ENCODE assay signal across 17 cellular contexts in the genomic region with DNA sequence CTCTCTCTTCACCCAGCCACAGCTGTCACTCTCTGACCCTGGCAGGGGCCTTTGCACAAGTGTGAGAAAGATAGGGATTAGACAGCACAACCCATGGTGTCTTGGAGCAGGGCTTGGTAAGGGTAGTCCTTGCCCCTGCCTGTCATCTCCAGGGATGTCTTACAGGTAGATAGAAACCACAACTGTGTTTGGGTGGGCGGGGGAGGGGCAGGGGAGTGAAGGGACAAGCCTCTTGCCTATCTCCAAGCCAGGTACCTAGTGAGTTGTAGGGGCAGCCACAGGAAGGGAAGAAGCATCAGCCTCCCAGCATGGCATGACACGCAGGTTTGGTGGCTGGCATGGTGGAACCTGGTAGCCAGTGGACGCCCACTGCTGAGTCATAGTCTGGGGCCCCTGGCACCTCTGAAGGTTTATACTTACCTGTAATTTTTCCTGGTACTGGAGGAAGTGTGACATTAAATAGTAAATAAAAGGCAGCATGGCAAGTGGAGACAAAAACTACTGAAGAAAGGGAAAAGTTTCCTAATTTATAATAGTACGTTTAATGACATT.
A peak's percentile ranks its signal among the peaks of the same experiment; 100 is the strongest.
DNase-seq lines count a peak whose midpoint lies in the region; ATAC-seq and TF ChIP-seq lines count a peak whose summit lies in the region.
"Had no signal": no experiment of that assay in that cellular context is flagged by ENCODE, and none has a peak within 500 bp of the region (broad histone marks: within the 10 kb centered on the region; RNA-seq: fewer than 3 reads in every experiment).

No MANE protein-coding gene starts in this region.

- no peaks in the 10 kb centered on the region for H3K36me3 Mint-ChIP-seq in activated CD8-positive, alpha-beta T cell treated with anti-CD3 and anti-CD28 coated beads for 36 hours (ENCODE audit: low read depth)
- H3K36me3 Mint-ChIP-seq in activated CD8-positive, alpha-beta T cell treated with anti-CD3 and anti-CD28 coated beads, Interleukin-2, amount 10 ng/mL, durations not matched to agents 7 days and 5 days (ENCODE audit: low read depth): no peaks in the 10 kb centered on the region
- H3K36me3 Mint-ChIP-seq: CD8-positive, alpha-beta T cell had no signal

- no peaks in the 10 kb centered on the region for H3K27me3 Mint-ChIP-seq in activated CD8-positive, alpha-beta T cell treated with anti-CD3 and anti-CD28 coated beads for 36 hours
- no peaks in the 10 kb centered on the region for H3K27me3 Mint-ChIP-seq in activated CD8-positive, alpha-beta T cell treated with anti-CD3 and anti-CD28 coated beads, Interleukin-2, amount 10 ng/mL, durations not matched to agents 7 days and 5 days (ENCODE audit: low read depth)

- H3K4me3 ChIP-seq in mammary epithelial cell (replicated peaks in 1 of 3; ENCODE audit: insufficient read depth in 1 of 3, low read depth in 2 of 3, low read length in 3 of 3) (no peak overlapping the region), ovary (no peak overlapping the region)
- H3K4me3 ChIP-seq: BLaER1, SK-N-MC had no signal

- no peak for TF ChIP-seq EP300 in ovary (IDR thresholded peaks at IDR 0.05)

- peak overlapping the region; percentile 10 for H3K4me2 ChIP-seq in mammary epithelial cell (ENCODE audit: insufficient read depth, low read depth, low read length)
- H3K4me2 ChIP-seq: BLaER1 had no signal

- H3K27me3 ChIP-seq in mammary epithelial cell (ENCODE audit: insufficient read depth, low read length): no peaks in the 10 kb centered on the region
- H3K27me3 ChIP-seq in foreskin keratinocyte: no peaks in the 10 kb centered on the region
- no peaks in the 10 kb centered on the region for H3K27me3 ChIP-seq in ovary
- H3K27me3 ChIP-seq: BLaER1 had no signal

- H2AFZ ChIP-seq in mammary epithelial cell (ENCODE audit: low read depth, low read length): no peak overlapping the region

- 63% methylated on average over 3 of the region's 4 CpGs for WGBS in mammary epithelial cell (ENCODE audit: low coverage, missing lambda C conversion rate)
- WGBS in ovary, 3 donors: 94 to 99% (median 99%) methylated on average over 4 of the region's 4 CpGs

- no peak for TF ChIP-seq POLR2A in ovary (IDR thresholded peaks at IDR 0.05)

- H3K36me3 ChIP-seq in mammary epithelial cell (ENCODE audit: insufficient read depth, low read length) (no peaks in the 10 kb centered on the region), ovary (no peaks in the 10 kb centered on the region)

- in situ Hi-C loops in mammary epithelial cell (cut with MboI; ENCODE audit: low sequenced_read_pairs in 2 of 2): no loop called here

- TF ChIP-seq CTCF in activated CD8-positive, alpha-beta T cell treated with anti-CD3 and anti-CD28 coated beads for 36 hours (IDR thresholded peaks at IDR 0.05): no peak
- TF ChIP-seq CTCF in mammary epithelial cell (conservative IDR thresholded peaks at IDR 0.05 in 1 of 2, IDR thresholded peaks at IDR 0.05 in 1 of 2; ENCODE audit: extremely low read depth in 1 of 2, insufficient read depth in 1 of 2, low read depth in 1 of 2, low read length in 2 of 2) (no peak), foreskin keratinocyte (conservative IDR thresholded peaks at IDR 0.05) (no peak), ovary (IDR thresholded peaks at IDR 0.05) (no peak)

- DNase-seq in activated CD8-positive, alpha-beta T cell treated with anti-CD3 and anti-CD28 coated beads for 36 hours: peak; percentile 2
- DNase-seq in activated CD8-positive, alpha-beta T cell treated with anti-CD3 and anti-CD28 coated beads, Interleukin-2, amount 10 ng/mL, durations not matched to agents 7 days and 5 days: no peak
- DNase-seq in mammary epithelial cell (peak; percentile 52), foreskin keratinocyte (peak in 1 of 2 donors; percentile 23), ovary (no peak)
- DNase-seq in activated effector memory CD4-positive, alpha-beta T cell treated with Interleukin-2 at 50 U/mL for 16 hours: no peak
- DNase-seq: CD8-positive, alpha-beta T cell; GDM1; MM.1S; NCI-H1092 treated with DMSO at 0.1 percent for 48 hours; NCI-H187; NCI-H446; Right ventricle myocardium superior had no signal

- no peaks in the 10 kb centered on the region for H3K4me1 Mint-ChIP-seq in activated CD8-positive, alpha-beta T cell treated with anti-CD3 and anti-CD28 coated beads for 36 hours (ENCODE audit: low read depth)
- no peaks in the 10 kb centered on the region for H3K4me1 Mint-ChIP-seq in activated CD8-positive, alpha-beta T cell treated with anti-CD3 and anti-CD28 coated beads, Interleukin-2, amount 10 ng/mL, durations not matched to agents 7 days and 5 days (ENCODE audit: low read depth)

- H3K9me3 ChIP-seq in mammary epithelial cell (replicated peaks; ENCODE audit: insufficient read depth, low read length) (no peaks in the 10 kb centered on the region), ovary (no peaks in the 10 kb centered on the region)

- H3K4me1 ChIP-seq in mammary epithelial cell (ENCODE audit: insufficient read depth, low read length) (peaks cover 24% of the 10 kb centered on the region), foreskin keratinocyte (peaks cover 22% of the 10 kb centered on the region), ovary (ENCODE audit: insufficient read depth) (no peaks in the 10 kb centered on the region)
- H3K4me1 ChIP-seq: BLaER1 had no signal

- H3K27ac ChIP-seq in mammary epithelial cell (ENCODE audit: insufficient read depth, low read depth, low read length) (no peak overlapping the region), foreskin keratinocyte (no peak overlapping the region), ovary (no peak overlapping the region)
- H3K27ac ChIP-seq: BLaER1, SK-N-MC had no signal

- ATAC-seq in activated CD8-positive, alpha-beta T cell treated with anti-CD3 and anti-CD28 coated beads for 36 hours: no peak
- no peak for ATAC-seq in activated CD8-positive, alpha-beta T cell treated with anti-CD3 and anti-CD28 coated beads, Interleukin-2, amount 10 ng/mL, durations not matched to agents 7 days and 5 days
- ATAC-seq in foreskin keratinocyte (peak; percentile 74), HG03039 (IDR thresholded peaks at IDR 0.05; ENCODE audit: unreplicated experiment) (no peak)
- ATAC-seq: CD8-positive, alpha-beta T cell; Panc1 had no signal

- BruUV-seq in mammary epithelial cell (replicated peaks; lab: Mats Ljungman, UMichigan): no TSS peak

- intact Hi-C loops in activated CD8-positive, alpha-beta T cell treated with anti-CD3 and anti-CD28 coated beads for 36 hours (cut with micrococcal nuclease): no loop called here
- intact Hi-C loops in mammary epithelial cell (cut with micrococcal nuclease) (no loop called here), ovary (cut with DNase I) (no loop called here)

- H3K79me2 ChIP-seq in mammary epithelial cell (ENCODE audit: insufficient read depth, low read length): peaks cover 17% of the 10 kb centered on the region

- H3K4me3 Mint-ChIP-seq in activated CD8-positive, alpha-beta T cell treated with anti-CD3 and anti-CD28 coated beads for 36 hours: no peak overlapping the region
- H3K4me3 Mint-ChIP-seq in activated CD8-positive, alpha-beta T cell treated with anti-CD3 and anti-CD28 coated beads, Interleukin-2, amount 10 ng/mL, durations not matched to agents 7 days and 5 days: no peak overlapping the region
- H3K4me3 Mint-ChIP-seq: CD8-positive, alpha-beta T cell had no signal

- H3K9ac ChIP-seq in mammary epithelial cell (ENCODE audit: insufficient read depth, low read length): no peak overlapping the region
- H3K9ac ChIP-seq: BLaER1 had no signal

- no peak overlapping the region for H3K27ac Mint-ChIP-seq in activated CD8-positive, alpha-beta T cell treated with anti-CD3 and anti-CD28 coated beads for 36 hours
- no peak overlapping the region for H3K27ac Mint-ChIP-seq in activated CD8-positive, alpha-beta T cell treated with anti-CD3 and anti-CD28 coated beads, Interleukin-2, amount 10 ng/mL, durations not matched to agents 7 days and 5 days
- H3K27ac Mint-ChIP-seq: CD8-positive, alpha-beta T cell had no signal

- dilution Hi-C loops in mammary epithelial cell (cut with HindIII; ENCODE audit: low sequenced_read_pairs): no loop called here

- POLR2A ChIA-PET in activated CD8-positive, alpha-beta T cell treated with anti-CD3 and anti-CD28 coated beads for 36 hours (lab: Charles Lee): no interaction called here
- POLR2A ChIA-PET in activated CD8-positive, alpha-beta T cell treated with anti-CD3 and anti-CD28 coated beads, Interleukin-2, amount 10 ng/mL, durations not matched to agents 7 days and 5 days (lab: Charles Lee): no interaction called here

- H3K9me3 Mint-ChIP-seq in activated CD8-positive, alpha-beta T cell treated with anti-CD3 and anti-CD28 coated beads for 36 hours: no peaks in the 10 kb centered on the region
- no peaks in the 10 kb centered on the region for H3K9me3 Mint-ChIP-seq in activated CD8-positive, alpha-beta T cell treated with anti-CD3 and anti-CD28 coated beads, Interleukin-2, amount 10 ng/mL, durations not matched to agents 7 days and 5 days (ENCODE audit: insufficient read depth)
- H3K9me3 Mint-ChIP-seq: CD8-positive, alpha-beta T cell had no signal

- CTCF ChIA-PET in activated CD8-positive, alpha-beta T cell treated with anti-CD3 and anti-CD28 coated beads for 36 hours (lab: Charles Lee): no interaction called here
- CTCF ChIA-PET in activated CD8-positive, alpha-beta T cell treated with anti-CD3 and anti-CD28 coated beads, Interleukin-2, amount 10 ng/mL, durations not matched to agents 7 days and 5 days (lab: Charles Lee): no interaction called here
- CTCF ChIA-PET in mammary epithelial cell (lab: Charles Lee; ENCODE audit: low non-redundant PET): no interaction called here

- H4K20me1 ChIP-seq in mammary epithelial cell (ENCODE audit: insufficient read depth, low read length): no peaks in the 10 kb centered on the region
- H4K20me1 ChIP-seq: BLaER1 had no signal

Comparison
In these comparisons a context has a peak if more than half of its experiments do, and no peak if none do; other contexts are left out.
1. DNase-seq: peak in activated CD8-positive, alpha-beta T cell treated with anti-CD3 and anti-CD28 coated beads for 36 hours (single experiment) and mammary epithelial cell (single experiment); none in activated CD8-positive, alpha-beta T cell treated with anti-CD3 and anti-CD28 coated beads, Interleukin-2, amount 10 ng/mL, durations not matched to agents 7 days and 5 days (single experiment), activated effector memory CD4-positive, alpha-beta T cell treated with Interleukin-2 at 50 U/mL for 16 hours (single experiment) and ovary (0 of 5).